In genomic region chr12:123384994-123385376, GRCh38 we compare ENCODE assay signal across 8 cellular contexts. TPM values are rescaled to one million over a fixed set of nuclear protein-coding genes. Genes with fewer than 3 reads are reported as not detected.
DNase-seq lines count a peak whose midpoint lies in the region; ATAC-seq and TF ChIP-seq lines count a peak whose summit lies in the region.

No MANE protein-coding gene starts in this region.

- in situ Hi-C loops in astrocyte of the cerebellum (cut with HindIII; ENCODE audit: low sequenced_read_pairs) (no loop called here), G401 (cut with HindIII; ENCODE audit: low sequenced_read_pairs) (no loop called here)

- peak overlapping the region; percentile 79 for H3K4me3 ChIP-seq in HEK293 (ENCODE audit: low read depth, low read length)
- peak overlapping the region; percentile 77 for H3K4me3 ChIP-seq in astrocyte of the cerebellum (ENCODE audit: low read depth, low read length)
- peak overlapping the region in 2 of 3 donors; percentile 56 to 75 for H3K4me3 ChIP-seq in right lobe of liver

- peaks cover 0 to 1% of the 10 kb centered on the region in 2 experiments; a peak in 1 of 3 replicates for H3K36me3 ChIP-seq in HEK293 (ENCODE audit: control insufficient read depth in 2 of 2, insufficient read depth in 1 of 2, low read length in 2 of 2)
- no peaks in the 10 kb centered on the region for H3K36me3 ChIP-seq in right lobe of liver

- intact Hi-C loops in right lobe of liver (cut with DNase I) = no loop called here

- no peak for TF ChIP-seq POLR2A in right lobe of liver (IDR thresholded peaks at IDR 0.05)

- DNase-seq in astrocyte of the cerebellum (ENCODE audit: low read depth) (no peak), right lobe of liver (no peak), hippocampal formation (lab: John Stamatoyannopoulos, UW) (no peak), G401 (ENCODE audit: low spot score) (no peak), T-helper 9 cell (no peak)

- H3K27ac ChIP-seq in 22Rv1 (peak overlapping the region; percentile 99), HEK293 (ENCODE audit: extremely low read depth, low read depth, low read length) (peak overlapping the region; percentile 38; the same call in 1 of the 2 replicates), right lobe of liver (no peak overlapping the region)

- POLR2A ChIA-PET in HEK293 (lab: Yijun Ruan, JAX) = interaction anchor here (0.9 to 2.3 kb wide), 4 partner anchors 21 to 152 kb away, joined by 3 to 81 read pairs (median 14); partner anchors contain the start of genes MPHOSPH9, MTRFR, SBNO1 and SNRNP35

- no peak for ATAC-seq in right lobe of liver
- ATAC-seq in HG02763 (IDR thresholded peaks at IDR 0.05; ENCODE audit: unreplicated experiment) = no peak

- WGBS in right lobe of liver (ENCODE audit: insufficient coverage, low coverage, low lambda C conversion rate, missing lambda C conversion rate) = 0% methylated on average over 1 of the region's 1 CpG

- no peaks in the 10 kb centered on the region for H3K9me3 ChIP-seq in HEK293 (ENCODE audit: control insufficient read depth, insufficient read depth, low read depth, low read length)
- H3K9me3 ChIP-seq in right lobe of liver = no peaks in the 10 kb centered on the region

- CTCF ChIA-PET in HEK293 (lab: Yijun Ruan, JAX) = interaction anchor here (0.7 to 2.2 kb wide), 2 partner anchors 20 to 121 kb away, joined by 3 to 10 read pairs; no protein-coding TSS in a partner anchor

- H3K4me1 ChIP-seq in HEK293 (ENCODE audit: control insufficient read depth, insufficient read depth, low read length) = no peaks in the 10 kb centered on the region
- peaks cover 0 to 23% (median 9%) of the 10 kb centered on the region in 4 donors for H3K4me1 ChIP-seq in right lobe of liver

- no peaks in the 10 kb centered on the region for H3K27me3 ChIP-seq in right lobe of liver

- TF ChIP-seq CTCF in 22Rv1 (IDR thresholded peaks at IDR 0.05) (no peak), HEK293 (tag by site-specific recombination; IDR thresholded peaks at IDR 0.05) (no peak), astrocyte of the cerebellum (IDR thresholded peaks at IDR 0.05; ENCODE audit: low read depth, low read length, missing control alignments) (no peak), right lobe of liver (IDR thresholded peaks at IDR 0.05) (no peak)

TF ChIP-seq in HEK293, 187 proteins besides CTCF, POLR2A, EP300 and RAD21:
- TF ChIP-seq ZNF529 (tag by site-specific recombination; IDR thresholded peaks at IDR 0.05; ENCODE audit: insufficient replicate concordance) (no peak), ATF2 (tag by site-specific recombination; IDR thresholded peaks at IDR 0.05; ENCODE audit: low read depth) (0 out of 2 replicates have a peak, but pooled peaks have one; percentile 19), RBAK (tag by site-specific recombination; IDR thresholded peaks at IDR 0.05) (no peak), EGR2 (tag by site-specific recombination; IDR thresholded peaks at IDR 0.05; ENCODE audit: low read depth) (no peak), ZNF660 (tag by site-specific recombination; IDR thresholded peaks at IDR 0.05) (peak; percentile 36; the same call in 1 of the 2 replicates), ZNF335 (tag by site-specific recombination; conservative IDR thresholded peaks at IDR 0.05) (peak; percentile 72), ZFP41 (tag by site-specific recombination; IDR thresholded peaks at IDR 0.05; ENCODE audit: borderline replicate concordance) (no peak), ZBTB44 (tag by site-specific recombination; IDR thresholded peaks at IDR 0.05) (0 out of 2 replicates have a peak, but pooled peaks have one; percentile 54), ZNF239 (tag by site-specific recombination; IDR thresholded peaks at IDR 0.05) (no peak), KLF10 (tag by site-specific recombination; IDR thresholded peaks at IDR 0.05) (0 out of 2 replicates have a peak, but pooled peaks have one; percentile 29)
- TF ChIP-seq, protein P1, sequence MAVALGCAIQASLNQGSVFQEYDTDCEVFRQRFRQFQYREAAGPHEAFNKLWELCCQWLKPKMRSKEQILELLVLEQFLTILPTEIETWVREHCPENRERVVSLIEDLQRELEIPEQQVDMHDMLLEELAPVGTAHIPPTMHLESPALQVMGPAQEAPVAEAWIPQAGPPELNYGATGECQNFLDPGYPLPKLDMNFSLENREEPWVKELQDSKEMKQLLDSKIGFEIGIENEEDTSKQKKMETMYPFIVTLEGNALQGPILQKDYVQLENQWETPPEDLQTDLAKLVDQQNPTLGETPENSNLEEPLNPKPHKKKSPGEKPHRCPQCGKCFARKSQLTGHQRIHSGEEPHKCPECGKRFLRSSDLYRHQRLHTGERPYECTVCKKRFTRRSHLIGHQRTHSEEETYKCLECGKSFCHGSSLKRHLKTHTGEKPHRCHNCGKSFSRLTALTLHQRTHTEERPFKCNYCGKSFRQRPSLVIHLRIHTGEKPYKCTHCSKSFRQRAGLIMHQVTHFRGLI (tag by site-specific recombination; IDR thresholded peaks at IDR 0.05) = no peak

RNA-seq across cellular contexts. Expression of gene KMT5A, which starts 1.1 kb away (rescaled TPM):
- total RNA-seq in right lobe of liver = 10 to 100 TPM; 13.1 to 17.6 (median 13.7) TPM
- total RNA-seq in G401 (2014; rRNA removed; shearing (Covaris generic)) = 24.1 and 58.2 TPM in 2 replicates

RNA-seq across cellular contexts. Expression of gene SBNO1, which starts 20.3 kb away (rescaled TPM):
- 10 to 100 TPM; 11.5 to 15.7 (median 13.2) TPM for total RNA-seq in right lobe of liver
- 9.7 and 16.0 TPM in 2 replicates for total RNA-seq in G401 (2014; rRNA removed; shearing (Covaris generic))

RNA-seq across cellular contexts. Expression of gene RILPL2, which starts 51.5 kb away (rescaled TPM):
- total RNA-seq in right lobe of liver = 1 to 10 TPM; 1.6 to 2.7 (median 1.8) TPM
- 5.0 and 7.4 TPM in 2 replicates for total RNA-seq in G401 (2014; rRNA removed; shearing (Covaris generic))

Comparison
In these comparisons a context has a peak if more than half of its experiments do, and no peak if none do; other contexts are left out.
1. H3K27ac ChIP-seq: peak in 22Rv1 (single experiment) and HEK293 (single experiment); none in right lobe of liver (0 of 3).
2. Peak in every context shown above with its lines, with median percentiles within 50 percentile points of each other: H3K4me3 ChIP-seq.